2 cellular contexts compared by ENCODE assay signal in the genomic region with DNA sequence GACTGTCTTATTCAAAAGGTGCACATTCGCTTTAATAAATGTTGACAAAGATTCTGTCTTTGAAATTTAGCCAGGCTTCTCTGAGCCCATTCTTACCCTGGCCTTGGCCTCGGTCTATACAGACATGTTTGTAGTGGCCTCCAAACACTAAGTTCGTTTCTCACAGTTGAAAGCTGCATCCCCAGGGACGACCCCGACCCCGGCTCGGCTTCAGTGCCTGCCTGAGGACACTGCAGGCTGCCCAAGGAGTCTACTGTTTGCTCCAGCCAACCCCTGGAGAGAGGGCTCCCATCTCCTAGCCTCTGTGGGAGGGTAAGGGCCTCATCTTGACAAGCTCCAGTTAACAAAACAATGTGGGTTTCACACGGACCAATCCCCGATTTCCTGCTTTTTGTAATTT.
TF ChIP-seq lines count a peak whose summit lies in the region.

No MANE protein-coding gene starts in this region.

TF ChIP-seq in IMR-90, 13 proteins besides CTCF, POLR2A, EP300 and RAD21:
- TF ChIP-seq BHLHE40 (IDR thresholded peaks at IDR 0.05; ENCODE audit: low read depth, low read length), result no peak
- TF ChIP-seq MXI1 (IDR thresholded peaks at IDR 0.05; ENCODE audit: borderline replicate concordance, low read depth, low read length), result no peak
- TF ChIP-seq RCOR1 (IDR thresholded peaks at IDR 0.05; ENCODE audit: insufficient replicate concordance, low read length), result no peak
- no peak for TF ChIP-seq RFX5 (IDR thresholded peaks at IDR 0.05; ENCODE audit: low read depth, low read length)
- TF ChIP-seq NFE2L2 (IDR thresholded peaks at IDR 0.05; ENCODE audit: low read depth, low read length), result no peak
- no peak for TF ChIP-seq CHD1 (IDR thresholded peaks at IDR 0.05; ENCODE audit: low read depth, low read length)
- TF ChIP-seq, protein P1, sequence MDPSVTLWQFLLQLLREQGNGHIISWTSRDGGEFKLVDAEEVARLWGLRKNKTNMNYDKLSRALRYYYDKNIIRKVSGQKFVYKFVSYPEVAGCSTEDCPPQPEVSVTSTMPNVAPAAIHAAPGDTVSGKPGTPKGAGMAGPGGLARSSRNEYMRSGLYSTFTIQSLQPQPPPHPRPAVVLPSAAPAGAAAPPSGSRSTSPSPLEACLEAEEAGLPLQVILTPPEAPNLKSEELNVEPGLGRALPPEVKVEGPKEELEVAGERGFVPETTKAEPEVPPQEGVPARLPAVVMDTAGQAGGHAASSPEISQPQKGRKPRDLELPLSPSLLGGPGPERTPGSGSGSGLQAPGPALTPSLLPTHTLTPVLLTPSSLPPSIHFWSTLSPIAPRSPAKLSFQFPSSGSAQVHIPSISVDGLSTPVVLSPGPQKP (IDR thresholded peaks at IDR 0.05; ENCODE audit: borderline replicate concordance, low read depth, low read length), result no peak
- TF ChIP-seq MAZ (IDR thresholded peaks at IDR 0.05; ENCODE audit: borderline replicate concordance, low read depth, low read length), result no peak
- TF ChIP-seq, protein P2, sequence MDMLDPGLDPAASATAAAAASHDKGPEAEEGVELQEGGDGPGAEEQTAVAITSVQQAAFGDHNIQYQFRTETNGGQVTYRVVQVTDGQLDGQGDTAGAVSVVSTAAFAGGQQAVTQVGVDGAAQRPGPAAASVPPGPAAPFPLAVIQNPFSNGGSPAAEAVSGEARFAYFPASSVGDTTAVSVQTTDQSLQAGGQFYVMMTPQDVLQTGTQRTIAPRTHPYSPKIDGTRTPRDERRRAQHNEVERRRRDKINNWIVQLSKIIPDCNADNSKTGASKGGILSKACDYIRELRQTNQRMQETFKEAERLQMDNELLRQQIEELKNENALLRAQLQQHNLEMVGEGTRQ (IDR thresholded peaks at IDR 0.05; ENCODE audit: low read depth, low read length), result no peak
- no peak for TF ChIP-seq FOS (IDR thresholded peaks at IDR 0.05; ENCODE audit: low read depth, low read length)
- no peak for TF ChIP-seq SMC3 (IDR thresholded peaks at IDR 0.05; ENCODE audit: low read depth, low read length)
- TF ChIP-seq CEBPB (IDR thresholded peaks at IDR 0.05; ENCODE audit: low read depth, low read length), result no peak
- TF ChIP-seq MAFK (IDR thresholded peaks at IDR 0.05; ENCODE audit: low read depth, low read length), result no peak
TF ChIP-seq in IMR-90: peak in this region for 0.

TF ChIP-seq in H1, 55 proteins besides CTCF, POLR2A, EP300 and RAD21:
- no peak for TF ChIP-seq HDAC2 (IDR thresholded peaks at IDR 0.05; ENCODE audit: borderline replicate concordance in 1 of 2, low read depth in 2 of 2, low read length in 2 of 2)
- TF ChIP-seq, protein P3, sequence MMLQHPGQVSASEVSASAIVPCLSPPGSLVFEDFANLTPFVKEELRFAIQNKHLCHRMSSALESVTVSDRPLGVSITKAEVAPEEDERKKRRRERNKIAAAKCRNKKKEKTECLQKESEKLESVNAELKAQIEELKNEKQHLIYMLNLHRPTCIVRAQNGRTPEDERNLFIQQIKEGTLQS (IDR thresholded peaks at IDR 0.05; ENCODE audit: insufficient read depth, low read depth, low read length), result no peak
- no peak for TF ChIP-seq CTBP2 (IDR thresholded peaks at IDR 0.05; ENCODE audit: borderline replicate concordance, insufficient read depth, insufficient read length, low read length)
- TF ChIP-seq KDM5A (IDR thresholded peaks at IDR 0.05; ENCODE audit: low read length), result no peak
- TF ChIP-seq TEAD4 (IDR thresholded peaks at IDR 0.05; ENCODE audit: low read depth, low read length), result no peak
- no peak for TF ChIP-seq EZH2 (IDR thresholded peaks at IDR 0.05; ENCODE audit: low read depth, low read length, severe bottlenecking)
- no peak for TF ChIP-seq ASH2L (IDR thresholded peaks at IDR 0.05; ENCODE audit: low read length)
- TF ChIP-seq CREB1 (IDR thresholded peaks at IDR 0.05), result no peak
- TF ChIP-seq, protein P2 (IDR thresholded peaks at IDR 0.05; ENCODE audit: low read length), result no peak
- no peak for TF ChIP-seq SP1 (IDR thresholded peaks at IDR 0.05; ENCODE audit: low read depth, low read length)
- TF ChIP-seq SP4 (IDR thresholded peaks at IDR 0.05; ENCODE audit: low read length), result no peak
- TF ChIP-seq PHF8 (conservative IDR thresholded peaks at IDR 0.05; ENCODE audit: low read depth, low read length), result no peak
